In genomic region chrX:13607996-13608365, GRCh38 we compare ENCODE assay signal across 20 cellular contexts. TPM values are rescaled to one million over a fixed set of nuclear protein-coding genes. Genes with fewer than 3 reads are reported as not detected.
DNase-seq lines count a peak whose midpoint lies in the region; ATAC-seq, FAIRE-seq and TF ChIP-seq lines count a peak whose summit lies in the region.
"Had no signal": no experiment of that assay in that cellular context is flagged by ENCODE, and none has a peak within 500 bp of the region (broad histone marks: within the 10 kb centered on the region; RNA-seq: fewer than 3 reads in every experiment).

No MANE protein-coding gene starts in this region.

- H3K4me3 ChIP-seq in bronchial epithelial cell (ENCODE audit: low read depth, low read length) = peak overlapping the region; percentile 14
- H3K4me3 ChIP-seq: K562, SJSA1 had no signal

- H3K36me3 ChIP-seq in bronchial epithelial cell (ENCODE audit: control insufficient read depth, insufficient read depth, low read length) = no peaks in the 10 kb centered on the region
- H3K36me3 ChIP-seq: SJSA1 had no signal

- TF ChIP-seq CTCF in bronchial epithelial cell (IDR thresholded peaks at IDR 0.05; ENCODE audit: insufficient read depth, low read length, severe bottlenecking) (no peak), progenitor cell of endocrine pancreas (IDR thresholded peaks at IDR 0.05; ENCODE audit: unreplicated experiment) (no peak)

- DNase-seq in NCI-H82 (lab: John Stamatoyannopoulos, UW) (peak; percentile 2), NCI-H82 treated with DMSO at 0.1 percent for 48 hours (lab: John Stamatoyannopoulos, UW; ENCODE audit: unreplicated experiment) (no peak), bronchial epithelial cell (ENCODE audit: low read depth) (peak; percentile 57), iPS-NIHi11 (ENCODE audit: low spot score) (peak; percentile 18), progenitor cell of endocrine pancreas (ENCODE audit: low spot score, unreplicated experiment) (no peak), NCI-H2029 (lab: John Stamatoyannopoulos, UW) (no peak)
- DNase-seq: C1 segment of cervical spinal cord; DMS153; NCI-H1048; NCI-H187; NCI-H524; NK-92 treated with Interleukin-12 subunit alpha and Interleukin-12 subunit beta, amount 100 ng/mL, for 24 hours had no signal

- no peaks in the 10 kb centered on the region for H3K27me3 Mint-ChIP-seq in progenitor cell of endocrine pancreas

- H3K9me3 Mint-ChIP-seq in progenitor cell of endocrine pancreas (ENCODE audit: low read depth) = peaks cover 13% of the 10 kb centered on the region

- no peaks in the 10 kb centered on the region for H3K36me3 Mint-ChIP-seq in progenitor cell of endocrine pancreas (ENCODE audit: insufficient read depth)

- H3K4me1 Mint-ChIP-seq in progenitor cell of endocrine pancreas (ENCODE audit: low read depth) = peaks cover 10% of the 10 kb centered on the region

- H3K4me3 Mint-ChIP-seq in progenitor cell of endocrine pancreas (ENCODE audit: low read depth) = no peak overlapping the region

- H3K27me3 ChIP-seq in bronchial epithelial cell (ENCODE audit: control insufficient read depth, insufficient read depth, low read length) = no peaks in the 10 kb centered on the region
- H3K27me3 ChIP-seq: SJSA1 had no signal

- FAIRE-seq in bronchial epithelial cell (lab: Jason Lieb, UNC) = no peak
- FAIRE-seq: G401.6, GM12892, K562 had no signal

- peak overlapping the region; percentile 84 for H3K27ac Mint-ChIP-seq in progenitor cell of endocrine pancreas

- no peak for ATAC-seq in HG02981 (IDR thresholded peaks at IDR 0.05; ENCODE audit: unreplicated experiment)
- no peak for ATAC-seq in HG03039 (IDR thresholded peaks at IDR 0.05; ENCODE audit: unreplicated experiment)
- ATAC-seq: HCT116, K562 had no signal

RNA-seq across cellular contexts. Expression of gene EGFL6, which starts 38.6 kb away (rescaled TPM):
- total RNA-seq in bronchial epithelial cell (0.26 TPM in 1 of 2 replicates, not detected in the other), progenitor cell of endocrine pancreas (0.29 and 0.34 TPM in 2 replicates)
- total RNA-seq: A172, K562, SJSA1 had no signal

RNA-seq across cellular contexts. Expression of gene TCEANC, which starts 45.0 kb away (rescaled TPM):
- 2.0 and 2.1 TPM in 2 replicates for total RNA-seq in bronchial epithelial cell
- total RNA-seq in progenitor cell of endocrine pancreas = 3.0 and 4.1 TPM in 2 replicates

Comparison
In these comparisons a context has a peak if more than half of its experiments do, and no peak if none do; other contexts are left out.
1. DNase-seq: peak in NCI-H82 (single experiment), bronchial epithelial cell (single experiment) and iPS-NIHi11 (single experiment); none in NCI-H82 treated with DMSO at 0.1 percent for 48 hours (single experiment), progenitor cell of endocrine pancreas (single experiment) and NCI-H2029 (single experiment).